27 cellular contexts compared by ENCODE assay signal in the genomic region with DNA sequence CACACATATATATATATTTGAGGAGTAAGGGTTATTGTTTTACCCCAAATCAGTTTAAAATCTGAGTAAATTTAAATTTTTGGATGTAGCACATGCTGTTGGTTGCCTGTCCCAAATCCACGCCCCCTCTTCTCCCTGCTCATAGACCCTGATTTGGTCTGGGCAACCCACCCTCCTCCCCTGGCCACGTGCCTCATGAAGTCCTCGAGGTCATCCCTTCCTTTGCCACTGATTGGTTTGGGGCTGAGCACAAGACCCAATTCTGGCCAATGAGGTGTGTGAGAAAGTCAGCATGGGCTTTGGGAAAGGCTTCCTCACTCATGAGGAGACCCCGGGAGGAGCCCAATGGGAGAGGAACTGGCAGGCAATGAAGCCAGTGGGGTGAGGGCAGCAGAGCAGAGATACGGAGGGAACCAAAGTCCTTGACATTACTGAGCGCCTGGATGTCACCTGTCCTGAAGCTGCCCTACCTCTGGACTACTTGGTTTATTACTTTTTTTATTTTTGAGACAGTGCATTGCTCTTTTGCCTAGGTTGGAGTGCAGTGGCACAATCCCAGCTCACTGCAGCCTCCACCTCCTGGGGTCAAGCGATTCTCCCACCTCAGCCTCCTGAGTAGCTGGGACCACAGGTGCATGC.
"Had no signal": no experiment of that assay in that cellular context is flagged by ENCODE, and none has a peak within 500 bp of the region (broad histone marks: within the 10 kb centered on the region; RNA-seq: fewer than 3 reads in every experiment).

No MANE protein-coding gene starts in this region.

- FAIRE-seq: endometrium, endothelial cell of umbilical vein had no signal

- H3K27ac ChIP-seq: ascending aorta, cardiac muscle cell, colonic mucosa, epithelial cell of prostate, gastroesophageal sphincter, heart right ventricle had no signal

- H3K4me3 ChIP-seq: ascending aorta, breast epithelium, cardiac muscle cell, colonic mucosa, esophagus squamous epithelium, gastroesophageal sphincter, heart right ventricle had no signal

- H3K36me3 ChIP-seq: ascending aorta, breast epithelium, cardiac muscle cell, colonic mucosa, esophagus squamous epithelium, gastroesophageal sphincter, heart right ventricle had no signal

- DNase-seq: activated CD4-positive, alpha-beta memory T cell treated with anti-CD3 and anti-CD28 coated beads for 36 hours; activated CD4-positive, alpha-beta T cell treated with anti-CD3 and anti-CD28 coated beads for 36 hours; activated CD4-positive, alpha-beta T cell treated with anti-CD3 and anti-CD28 coated beads, Interleukin-2, amount 10 ng/mL, durations not matched to agents 24 days and 14 days; activated CD4-positive, CD25-positive, alpha-beta regulatory T cell; activated CD4-positive, CD25-positive, alpha-beta regulatory T cell treated with anti-CD3 and anti-CD28 coated beads, Interleukin-2, amount 50 U/mL, for 72 hours; activated effector memory CD4-positive, alpha-beta T cell treated with anti-CD3 and anti-CD28 coated beads, Interleukin-2, amount 50 U/mL, for 16 hours; activated naive CD4-positive, alpha-beta T cell; activated naive CD4-positive, alpha-beta T cell treated with anti-CD3 and anti-CD28 coated beads, Interleukin-2, amount 10 ng/mL, durations not matched to agents 7 days and 5 days; activated naive CD8-positive, alpha-beta T cell treated with anti-CD3 and anti-CD28 coated beads, Interleukin-2, amount 10 ng/mL, durations not matched to agents 7 days and 5 days; activated T-cell treated with anti-CD3 and anti-CD28 coated beads, Interleukin-2, amount 50 U/mL, for 1 hour; activated T-cell treated with anti-CD3 and anti-CD28 coated beads, Interleukin-2, amount 50 U/mL, for 48 hours; central memory CD4-positive, alpha-beta T cell; cerebellar nuclear complex; colonic mucosa; effector CD8-positive, alpha-beta T cell; esophagus squamous epithelium; foreskin melanocyte; heart right ventricle; T-helper 2 cell had no signal

- ATAC-seq: activated CD4-positive, alpha-beta T cell treated with anti-CD3 and anti-CD28 coated beads for 36 hours; activated naive CD4-positive, alpha-beta T cell treated with anti-CD3 and anti-CD28 coated beads, Interleukin-2, amount 50 U/mL, for 72 hours; gastroesophageal sphincter; heart right ventricle had no signal

- H3K9me3 ChIP-seq: ascending aorta, breast epithelium, colonic mucosa, esophagus squamous epithelium, gastroesophageal sphincter, heart right ventricle had no signal

- H3K27me3 ChIP-seq: ascending aorta, breast epithelium, cardiac muscle cell, colonic mucosa, esophagus squamous epithelium, gastroesophageal sphincter, heart right ventricle had no signal
